21 cellular contexts compared by ENCODE assay signal in the genomic region with DNA sequence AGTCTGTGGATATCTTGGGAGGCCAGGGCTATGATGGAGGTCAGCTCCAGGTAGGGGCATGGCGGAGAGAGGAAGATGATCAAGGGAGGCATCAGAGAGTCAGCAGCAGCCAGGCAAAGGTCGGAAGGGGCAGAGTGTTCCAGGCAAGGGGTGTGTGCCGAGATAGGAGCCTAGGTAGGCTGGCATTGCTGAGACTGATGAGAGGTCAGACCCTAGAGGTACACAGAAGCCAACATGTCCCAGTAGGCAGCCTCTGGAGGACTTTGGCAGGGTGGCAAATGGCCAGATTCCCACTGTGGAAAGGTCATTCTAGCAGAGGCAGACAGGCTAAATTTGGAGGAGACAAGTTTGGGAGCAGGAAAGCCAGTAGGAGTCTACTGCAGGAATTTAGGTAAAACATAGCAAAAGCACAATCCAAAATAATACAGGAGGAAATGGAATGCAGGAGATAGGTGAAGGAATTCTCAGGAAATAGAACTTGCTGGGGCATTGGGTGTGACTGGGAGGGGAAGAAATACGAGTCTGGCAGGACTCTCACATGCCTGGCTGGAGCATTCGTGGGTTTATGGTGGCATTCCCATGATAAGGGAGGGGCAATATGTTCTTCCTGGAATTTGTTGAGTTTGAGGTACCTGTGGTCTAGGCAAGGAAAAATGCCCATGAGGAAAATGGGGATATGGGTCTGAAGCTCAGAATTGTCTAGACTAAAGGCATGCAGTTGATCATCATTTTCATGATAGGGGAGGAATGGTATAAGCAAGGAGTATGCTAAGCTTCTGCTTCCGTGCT. TPM values are rescaled to one million over a fixed set of nuclear protein-coding genes. Genes with fewer than 3 reads are reported as not detected.
DNase-seq lines count a peak whose midpoint lies in the region; ATAC-seq and TF ChIP-seq lines count a peak whose summit lies in the region.
"Had no signal": no experiment of that assay in that cellular context is flagged by ENCODE, and none has a peak within 500 bp of the region (broad histone marks: within the 10 kb centered on the region; RNA-seq: fewer than 3 reads in every experiment).

No MANE protein-coding gene starts in this region.

- TF ChIP-seq CTCF in heart right ventricle (IDR thresholded peaks at IDR 0.05) = no peak
- peak; percentile 14 for TF ChIP-seq CTCF in liver (IDR thresholded peaks at IDR 0.05; ENCODE audit: low read depth, low read length, missing input control)
- TF ChIP-seq CTCF in progenitor cell of endocrine pancreas (IDR thresholded peaks at IDR 0.05; ENCODE audit: unreplicated experiment) = no peak
- TF ChIP-seq CTCF in GM10266 (IDR thresholded peaks at IDR 0.05; ENCODE audit: control insufficient read depth, insufficient read depth, low read depth, missing control alignments) = no peak

- H3K27me3 Mint-ChIP-seq in progenitor cell of endocrine pancreas = no peaks in the 10 kb centered on the region

- H3K27ac ChIP-seq in heart right ventricle (peak overlapping the region in 8 of 10 donors; percentile 27 to 79 (median 72)), liver (ENCODE audit: low read depth in 1 of 2, low read length in 2 of 2) (peak overlapping the region; percentile 56 to 65)
- H3K27ac ChIP-seq: A549, C4-2B had no signal

- peaks cover 21% of the 10 kb centered on the region for H3K4me1 Mint-ChIP-seq in progenitor cell of endocrine pancreas (ENCODE audit: low read depth)

- H3K9me3 Mint-ChIP-seq in progenitor cell of endocrine pancreas (ENCODE audit: low read depth) = peaks cover 11% of the 10 kb centered on the region

- H3K9me3 ChIP-seq in heart right ventricle (peaks cover 0 to 10% (median 0%) of the 10 kb centered on the region in 11 donors), liver (ENCODE audit: control insufficient read depth in 4 of 4, low read length in 3 of 4) (no peaks in the 10 kb centered on the region)
- H3K9me3 ChIP-seq: A549 had no signal

- peaks cover 8% of the 10 kb centered on the region for H3K36me3 Mint-ChIP-seq in progenitor cell of endocrine pancreas (ENCODE audit: insufficient read depth)

- H3K4me1 ChIP-seq in heart right ventricle (peaks cover 0 to 37% (median 7%) of the 10 kb centered on the region in 9 donors), liver (ENCODE audit: control insufficient read depth in 4 of 4, insufficient read depth in 4 of 4, low read length in 3 of 4) (peaks cover 6 to 50% (median 32%) of the 10 kb centered on the region in 4 donors)
- H3K4me1 ChIP-seq: A549 had no signal

- DNase-seq in SW480 (ENCODE audit: low spot score) (peak; percentile 31), heart right ventricle (peak; percentile 58 to 78), progenitor cell of endocrine pancreas (ENCODE audit: low spot score, unreplicated experiment) (no peak), SKM-1 (lab: John Stamatoyannopoulos, UW; ENCODE audit: unreplicated experiment) (no peak), GM10266 (ENCODE audit: extremely low spot score) (no peak), T-helper 1 cell (no peak)
- DNase-seq: HCEC 1CT; KBM-7; NCI-H1092; NCI-H1694; NCI-H2107; NCI-H345; NCI-H69; NK-92 treated with Interleukin-12 subunit alpha and Interleukin-12 subunit beta, amount 100 ng/mL, for 24 hours; PC-3; SHP77 treated with DMSO at 0.1 percent for 48 hours had no signal

- no peak overlapping the region for H3K4me3 Mint-ChIP-seq in progenitor cell of endocrine pancreas (ENCODE audit: low read depth)

- H3K9ac ChIP-seq in liver (ENCODE audit: low read depth in 1 of 2, low read length in 2 of 2) = peak overlapping the region in 1 of 2 donors; percentile 10

- ATAC-seq in heart right ventricle (peak; percentile 41 to 90 (median 84)), GM19035 (IDR thresholded peaks at IDR 0.05; ENCODE audit: unreplicated experiment) (no peak)
- ATAC-seq: A549, PC-3 had no signal

- H3K27ac Mint-ChIP-seq in progenitor cell of endocrine pancreas = peak overlapping the region; percentile 7

- intact Hi-C loops in heart right ventricle (cut with DNase I) = no loop called here

- H3K27me3 ChIP-seq in heart right ventricle (no peaks in the 10 kb centered on the region), liver (ENCODE audit: control insufficient read depth in 4 of 4, insufficient read depth in 4 of 4, low read length in 3 of 4) (no peaks in the 10 kb centered on the region)

- no peaks in the 10 kb centered on the region for H3K36me3 ChIP-seq in heart right ventricle
- H3K36me3 ChIP-seq in liver (ENCODE audit: control insufficient read depth in 4 of 4, insufficient read depth in 3 of 4, low read depth in 1 of 4, low read length in 3 of 4) = no peaks in the 10 kb centered on the region

- peak; percentile 50 to 67 for TF ChIP-seq RAD21 in liver (IDR thresholded peaks at IDR 0.05)

- WGBS in heart right ventricle, 2 donors = 44 to 49% methylated on average over 6 of the region's 6 CpGs
- 31% methylated on average over 6 of the region's 6 CpGs for WGBS in liver

- H3K4me3 ChIP-seq in heart right ventricle (no peak overlapping the region), liver (ENCODE audit: low read depth in 1 of 3, low read length in 3 of 3) (peak overlapping the region in 2 of 3 donors; percentile 61 to 68)
- H3K4me3 ChIP-seq: A549 had no signal

TF ChIP-seq in liver, 16 proteins besides CTCF, POLR2A, EP300 and RAD21 (continues in another document):
- TF ChIP-seq, protein P1, sequence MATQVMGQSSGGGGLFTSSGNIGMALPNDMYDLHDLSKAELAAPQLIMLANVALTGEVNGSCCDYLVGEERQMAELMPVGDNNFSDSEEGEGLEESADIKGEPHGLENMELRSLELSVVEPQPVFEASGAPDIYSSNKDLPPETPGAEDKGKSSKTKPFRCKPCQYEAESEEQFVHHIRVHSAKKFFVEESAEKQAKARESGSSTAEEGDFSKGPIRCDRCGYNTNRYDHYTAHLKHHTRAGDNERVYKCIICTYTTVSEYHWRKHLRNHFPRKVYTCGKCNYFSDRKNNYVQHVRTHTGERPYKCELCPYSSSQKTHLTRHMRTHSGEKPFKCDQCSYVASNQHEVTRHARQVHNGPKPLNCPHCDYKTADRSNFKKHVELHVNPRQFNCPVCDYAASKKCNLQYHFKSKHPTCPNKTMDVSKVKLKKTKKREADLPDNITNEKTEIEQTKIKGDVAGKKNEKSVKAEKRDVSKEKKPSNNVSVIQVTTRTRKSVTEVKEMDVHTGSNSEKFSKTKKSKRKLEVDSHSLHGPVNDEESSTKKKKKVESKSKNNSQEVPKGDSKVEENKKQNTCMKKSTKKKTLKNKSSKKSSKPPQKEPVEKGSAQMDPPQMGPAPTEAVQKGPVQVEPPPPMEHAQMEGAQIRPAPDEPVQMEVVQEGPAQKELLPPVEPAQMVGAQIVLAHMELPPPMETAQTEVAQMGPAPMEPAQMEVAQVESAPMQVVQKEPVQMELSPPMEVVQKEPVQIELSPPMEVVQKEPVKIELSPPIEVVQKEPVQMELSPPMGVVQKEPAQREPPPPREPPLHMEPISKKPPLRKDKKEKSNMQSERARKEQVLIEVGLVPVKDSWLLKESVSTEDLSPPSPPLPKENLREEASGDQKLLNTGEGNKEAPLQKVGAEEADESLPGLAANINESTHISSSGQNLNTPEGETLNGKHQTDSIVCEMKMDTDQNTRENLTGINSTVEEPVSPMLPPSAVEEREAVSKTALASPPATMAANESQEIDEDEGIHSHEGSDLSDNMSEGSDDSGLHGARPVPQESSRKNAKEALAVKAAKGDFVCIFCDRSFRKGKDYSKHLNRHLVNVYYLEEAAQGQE (IDR thresholded peaks at IDR 0.05) = peak; percentile 78
- TF ChIP-seq, protein P2, sequence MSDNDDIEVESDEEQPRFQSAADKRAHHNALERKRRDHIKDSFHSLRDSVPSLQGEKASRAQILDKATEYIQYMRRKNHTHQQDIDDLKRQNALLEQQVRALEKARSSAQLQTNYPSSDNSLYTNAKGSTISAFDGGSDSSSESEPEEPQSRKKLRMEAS (IDR thresholded peaks at IDR 0.05) = peak; percentile 70
- TF ChIP-seq EGR1 (IDR thresholded peaks at IDR 0.05; ENCODE audit: low read depth in 2 of 2) = no peak
- TF ChIP-seq FOXA2 (IDR thresholded peaks at IDR 0.05) = no peak
- TF ChIP-seq SP1 (IDR thresholded peaks at IDR 0.05) = peak; percentile 98
- TF ChIP-seq YY1 (IDR thresholded peaks at IDR 0.05) = peak; percentile 88
- TF ChIP-seq RXRA (IDR thresholded peaks at IDR 0.05) = peak; percentile 97
- TF ChIP-seq GABPA (IDR thresholded peaks at IDR 0.05 in 1 of 2, conservative IDR thresholded peaks at IDR 0.05 in 1 of 2) = no peak
- TF ChIP-seq, protein P3, sequence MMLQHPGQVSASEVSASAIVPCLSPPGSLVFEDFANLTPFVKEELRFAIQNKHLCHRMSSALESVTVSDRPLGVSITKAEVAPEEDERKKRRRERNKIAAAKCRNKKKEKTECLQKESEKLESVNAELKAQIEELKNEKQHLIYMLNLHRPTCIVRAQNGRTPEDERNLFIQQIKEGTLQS (IDR thresholded peaks at IDR 0.05) = peak; percentile 57
- TF ChIP-seq JUND (IDR thresholded peaks at IDR 0.05) = peak; percentile 80 to 85
- TF ChIP-seq HNF4G (IDR thresholded peaks at IDR 0.05) = peak; percentile 96
- peak; percentile 67 for TF ChIP-seq FOXA1 (IDR thresholded peaks at IDR 0.05)

RNA-seq across cellular contexts. Expression of a gene that starts 25.7 kb away (rescaled TPM):
- total RNA-seq in heart right ventricle = 10 to 100 TPM; 12.1 to 86.6 (median 22.2) TPM
- 10 to 100 TPM; 16.8 to 19.2 TPM for polyA plus RNA-seq in heart right ventricle
- 100 to 1,000 TPM; 346 to 404 TPM for total RNA-seq in liver
- polyA plus RNA-seq in liver = 100 to 1,000 TPM; 675 to 703 TPM
- 8.0 and 9.6 TPM in 2 replicates for total RNA-seq in progenitor cell of endocrine pancreas
- total RNA-seq: PC-3 had no signal

RNA-seq across cellular contexts. Expression of a gene that starts 26.1 kb away (rescaled TPM):
- total RNA-seq in heart right ventricle (1 to 10 TPM in 1 of 10 donors, under 1 TPM in 7, not detected in 2; 0.09 to 1.2 (median 0.37) TPM), liver (under 1 TPM in 1 of 2 donors, not detected in 1; 0.08 TPM), progenitor cell of endocrine pancreas (1.9 and 2.9 TPM in 2 replicates)
- polyA plus RNA-seq in heart right ventricle (under 1 TPM in 1 of 2 donors, not detected in 1; 0.04 TPM), liver (under 1 TPM in 1 of 2 donors, not detected in 1; 0.01 TPM)
- total RNA-seq: PC-3 had no signal
- polyA plus RNA-seq: A549 had no signal

RNA-seq across cellular contexts. Expression of a gene that starts 26.1 kb away (rescaled TPM):
- total RNA-seq in heart right ventricle (100 to 1,000 TPM in 2 of 10 donors, 10 to 100 TPM in 8; 19.6 to 149 (median 52.6) TPM), liver (1,000 to 10,000 TPM in 1 of 2 donors, 100 to 1,000 TPM in 1; 382 to 1,041 TPM), progenitor cell of endocrine pancreas (8.9 TPM in 2 replicates)
- polyA plus RNA-seq in heart right ventricle (10 to 100 TPM; 15.9 to 24.8 TPM), liver (1,000 to 10,000 TPM in 1 of 2 donors, 100 to 1,000 TPM in 1; 957 to 1,317 TPM)
- total RNA-seq: M059J, PC-3 had no signal

Comparison
In these comparisons a context has a peak if more than half of its experiments do, and no peak if none do; other contexts are left out.
1. DNase-seq: peak in SW480 (single experiment) and heart right ventricle (2 of 2); none in progenitor cell of endocrine pancreas (single experiment), SKM-1 (single experiment), GM10266 (single experiment) and T-helper 1 cell (0 of 5).
2. H3K4me3 ChIP-seq: peak in liver (2 of 3); none in heart right ventricle (0 of 10).